In the genomic region with DNA sequence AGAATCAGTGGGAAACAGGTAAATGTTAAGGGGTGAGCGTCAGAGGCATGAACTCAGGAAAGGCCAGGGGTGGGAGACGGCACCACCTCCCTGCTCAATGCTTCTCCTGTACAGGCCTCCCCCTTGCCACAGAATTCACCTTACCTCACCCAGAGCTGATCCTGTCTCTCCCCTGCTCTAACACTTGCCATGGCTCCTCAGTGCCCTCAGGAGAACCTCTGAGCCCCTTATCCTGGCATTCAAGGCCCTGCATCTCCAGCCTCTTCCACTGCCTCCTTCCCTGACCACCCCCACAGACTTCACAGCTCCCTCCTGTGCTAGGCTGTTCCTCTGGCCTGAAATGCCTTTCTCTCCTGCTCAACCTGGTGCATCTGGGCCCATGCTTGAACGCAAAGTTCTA, we compare ENCODE assay signal across 1 cellular context.
TF ChIP-seq lines count a peak whose summit lies in the region.

No MANE protein-coding gene starts in this region.

TF ChIP-seq in HepG2, 621 proteins besides CTCF, POLR2A, EP300 and RAD21:
- TF ChIP-seq, protein P1, sequence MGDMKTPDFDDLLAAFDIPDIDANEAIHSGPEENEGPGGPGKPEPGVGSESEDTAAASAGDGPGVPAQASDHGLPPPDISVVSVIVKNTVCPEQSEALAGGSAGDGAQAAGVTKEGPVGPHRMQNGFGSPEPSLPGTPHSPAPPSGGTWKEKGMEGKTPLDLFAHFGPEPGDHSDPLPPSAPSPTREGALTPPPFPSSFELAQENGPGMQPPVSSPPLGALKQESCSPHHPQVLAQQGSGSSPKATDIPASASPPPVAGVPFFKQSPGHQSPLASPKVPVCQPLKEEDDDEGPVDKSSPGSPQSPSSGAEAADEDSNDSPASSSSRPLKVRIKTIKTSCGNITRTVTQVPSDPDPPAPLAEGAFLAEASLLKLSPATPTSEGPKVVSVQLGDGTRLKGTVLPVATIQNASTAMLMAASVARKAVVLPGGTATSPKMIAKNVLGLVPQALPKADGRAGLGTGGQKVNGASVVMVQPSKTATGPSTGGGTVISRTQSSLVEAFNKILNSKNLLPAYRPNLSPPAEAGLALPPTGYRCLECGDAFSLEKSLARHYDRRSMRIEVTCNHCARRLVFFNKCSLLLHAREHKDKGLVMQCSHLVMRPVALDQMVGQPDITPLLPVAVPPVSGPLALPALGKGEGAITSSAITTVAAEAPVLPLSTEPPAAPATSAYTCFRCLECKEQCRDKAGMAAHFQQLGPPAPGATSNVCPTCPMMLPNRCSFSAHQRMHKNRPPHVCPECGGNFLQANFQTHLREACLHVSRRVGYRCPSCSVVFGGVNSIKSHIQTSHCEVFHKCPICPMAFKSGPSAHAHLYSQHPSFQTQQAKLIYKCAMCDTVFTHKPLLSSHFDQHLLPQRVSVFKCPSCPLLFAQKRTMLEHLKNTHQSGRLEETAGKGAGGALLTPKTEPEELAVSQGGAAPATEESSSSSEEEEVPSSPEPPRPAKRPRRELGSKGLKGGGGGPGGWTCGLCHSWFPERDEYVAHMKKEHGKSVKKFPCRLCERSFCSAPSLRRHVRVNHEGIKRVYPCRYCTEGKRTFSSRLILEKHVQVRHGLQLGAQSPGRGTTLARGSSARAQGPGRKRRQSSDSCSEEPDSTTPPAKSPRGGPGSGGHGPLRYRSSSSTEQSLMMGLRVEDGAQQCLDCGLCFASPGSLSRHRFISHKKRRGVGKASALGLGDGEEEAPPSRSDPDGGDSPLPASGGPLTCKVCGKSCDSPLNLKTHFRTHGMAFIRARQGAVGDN (CRISPR knock-in tag; IDR thresholded peaks at IDR 0.05) = peak; percentile 14; the same call in 1 of the 2 replicates
- TF ChIP-seq, protein P2, sequence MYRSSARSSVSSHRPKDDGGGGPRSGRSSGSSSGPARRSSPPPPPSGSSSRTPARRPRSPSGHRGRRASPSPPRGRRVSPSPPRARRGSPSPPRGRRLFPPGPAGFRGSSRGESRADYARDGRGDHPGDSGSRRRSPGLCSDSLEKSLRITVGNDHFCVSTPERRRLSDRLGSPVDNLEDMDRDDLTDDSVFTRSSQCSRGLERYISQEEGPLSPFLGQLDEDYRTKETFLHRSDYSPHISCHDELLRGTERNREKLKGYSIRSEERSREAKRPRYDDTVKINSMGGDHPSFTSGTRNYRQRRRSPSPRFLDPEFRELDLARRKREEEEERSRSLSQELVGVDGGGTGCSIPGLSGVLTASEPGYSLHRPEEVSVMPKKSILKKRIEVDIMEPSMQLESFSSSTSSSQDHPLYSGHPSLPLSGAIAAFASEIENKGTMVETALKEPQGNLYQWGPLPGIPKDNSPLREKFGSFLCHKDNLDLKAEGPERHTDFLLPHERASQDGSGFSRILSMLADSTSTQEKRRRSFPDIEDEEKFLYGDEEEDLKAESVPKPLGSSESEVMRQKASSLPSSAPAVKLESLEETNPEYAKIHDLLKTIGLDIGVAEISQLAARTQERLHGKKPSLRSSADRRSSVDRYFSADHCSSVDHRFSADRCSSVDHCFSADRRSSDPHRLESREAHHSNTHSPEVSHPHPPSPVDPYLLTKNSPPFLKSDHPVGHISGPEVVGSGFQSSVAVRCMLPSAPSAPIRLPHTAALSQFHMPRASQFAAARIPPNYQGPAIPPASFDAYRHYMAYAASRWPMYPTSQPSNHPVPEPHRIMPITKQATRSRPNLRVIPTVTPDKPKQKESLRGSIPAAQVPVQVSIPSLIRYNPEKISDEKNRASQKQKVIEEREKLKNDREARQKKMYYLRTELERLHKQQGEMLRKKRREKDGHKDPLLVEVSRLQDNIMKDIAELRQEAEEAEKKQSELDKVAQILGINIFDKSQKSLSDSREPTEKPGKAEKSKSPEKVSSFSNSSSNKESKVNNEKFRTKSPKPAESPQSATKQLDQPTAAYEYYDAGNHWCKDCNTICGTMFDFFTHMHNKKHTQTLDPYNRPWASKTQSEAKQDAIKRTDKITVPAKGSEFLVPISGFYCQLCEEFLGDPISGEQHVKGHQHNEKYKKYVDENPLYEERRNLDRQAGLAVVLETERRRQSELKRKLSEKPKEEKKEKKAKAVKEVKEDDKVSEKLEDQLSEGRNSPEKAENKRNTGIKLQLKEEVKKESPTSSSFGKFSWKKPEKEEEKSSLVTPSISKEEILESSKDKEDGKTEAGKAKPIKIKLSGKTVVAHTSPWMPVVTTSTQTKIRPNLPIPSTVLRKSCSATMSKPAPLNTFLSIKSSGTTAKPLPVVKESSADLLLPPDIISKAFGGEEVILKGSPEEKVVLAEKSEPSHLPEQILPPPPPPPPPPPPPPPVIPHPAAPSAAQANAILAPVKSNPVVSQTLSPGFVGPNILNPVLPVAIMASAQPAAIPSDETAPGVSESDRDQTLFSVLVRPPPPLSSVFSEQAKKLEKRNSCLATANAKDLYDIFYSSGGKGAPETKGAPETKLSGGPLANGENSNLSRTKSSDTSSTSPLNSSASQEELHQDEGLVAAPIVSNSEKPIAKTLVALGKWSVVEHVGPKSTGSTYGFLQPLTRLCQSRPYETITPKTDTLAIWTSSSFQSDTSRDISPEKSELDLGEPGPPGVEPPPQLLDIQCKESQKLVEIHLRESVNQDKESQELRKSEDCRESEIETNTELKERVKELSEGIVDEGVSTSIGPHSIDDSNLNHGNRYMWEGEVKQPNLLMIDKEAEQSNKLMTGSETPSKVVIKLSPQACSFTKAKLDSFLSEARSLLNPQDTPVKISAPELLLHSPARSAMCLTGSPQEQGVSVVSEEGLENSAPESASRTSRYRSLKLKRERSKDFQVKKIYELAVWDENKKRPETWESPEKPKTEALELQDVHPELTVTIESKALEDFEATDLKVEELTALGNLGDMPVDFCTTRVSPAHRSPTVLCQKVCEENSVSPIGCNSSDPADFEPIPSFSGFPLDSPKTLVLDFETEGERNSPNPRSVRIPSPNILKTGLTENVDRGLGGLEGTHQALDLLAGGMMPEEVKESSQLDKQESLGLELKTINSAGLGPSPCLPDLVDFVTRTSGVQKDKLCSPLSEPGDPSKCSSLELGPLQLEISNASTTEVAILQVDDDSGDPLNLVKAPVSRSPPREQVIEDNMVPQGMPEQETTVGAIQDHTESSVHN (CRISPR knock-in tag; IDR thresholded peaks at IDR 0.05) = no peak
- TF ChIP-seq, protein P3, sequence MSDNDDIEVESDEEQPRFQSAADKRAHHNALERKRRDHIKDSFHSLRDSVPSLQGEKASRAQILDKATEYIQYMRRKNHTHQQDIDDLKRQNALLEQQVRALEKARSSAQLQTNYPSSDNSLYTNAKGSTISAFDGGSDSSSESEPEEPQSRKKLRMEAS (IDR thresholded peaks at IDR 0.05) = 0 out of 2 replicates have a peak, but pooled peaks have one; percentile 2
